Comparison of ENCODE assay signal across 10 cellular contexts in genomic region chr1:51272916-51273315, GRCh38. TPM values are rescaled to one million over a fixed set of nuclear protein-coding genes. Genes with fewer than 3 reads are reported as not detected.
"Had no signal": no experiment of that assay in that cellular context is flagged by ENCODE, and none has a peak within 500 bp of the region (broad histone marks: within the 10 kb centered on the region; RNA-seq: fewer than 3 reads in every experiment).

No MANE protein-coding gene starts in this region.

- FAIRE-seq: H1 had no signal

- H2AFZ ChIP-seq: GM23248, GM23338 had no signal

- H3K9me3 ChIP-seq: HAP-1 had no signal

- H3K27ac ChIP-seq: GM23248 had no signal

- H3K9ac ChIP-seq: GM23248 had no signal

- H3K4me3 ChIP-seq: GM23248, GM23338, HAP-1 had no signal

- H3K36me3 ChIP-seq: HAP-1 had no signal

- H3K4me2 ChIP-seq: GM23338 had no signal

- ATAC-seq: GM23338, HCT116 had no signal

- DNase-seq: GM23248, GOT3, H7, H9, HCEC 1CT, HFFc6 had no signal

RNA-seq across cellular contexts. Expression of gene TTC39A, which starts 57.4 kb away (rescaled TPM):
- total RNA-seq: GM23248 had no signal
